Comparison of ENCODE assay signal across 18 cellular contexts in genomic region chr20:62308102-62308822, GRCh38. TPM values are rescaled to one million over a fixed set of nuclear protein-coding genes. Genes with fewer than 3 reads are reported as not detected.
DNase-seq lines count a peak whose midpoint lies in the region; ATAC-seq and FAIRE-seq lines count a peak whose summit lies in the region.
"Had no signal": no experiment of that assay in that cellular context is flagged by ENCODE, and none has a peak within 500 bp of the region (broad histone marks: within the 10 kb centered on the region; RNA-seq: fewer than 3 reads in every experiment).

No MANE protein-coding gene starts in this region.

- H3K27ac ChIP-seq in mesodermal cell (ENCODE audit: low read depth, low read length, severe bottlenecking), result peak overlapping the region; percentile 23
- H3K27ac ChIP-seq: GM23248, ovary had no signal

- H3K36me3 ChIP-seq in mesodermal cell (ENCODE audit: control insufficient read depth, insufficient read depth, low read length), result peaks cover 87% of the 10 kb centered on the region
- H3K36me3 ChIP-seq: ovary had no signal

- no peak overlapping the region for H3K4me3 ChIP-seq in mesodermal cell (ENCODE audit: extremely low read depth, insufficient read depth, low read length, poor library complexity, severe bottlenecking)
- H3K4me3 ChIP-seq: gastroesophageal sphincter, GM23248, ovary had no signal

- peak; percentile 60 for FAIRE-seq in HTR-8/SVneo (lab: Jason Lieb, UNC)
- FAIRE-seq: GM19239 had no signal

- no peak for ATAC-seq in GM19328 (IDR thresholded peaks at IDR 0.05; ENCODE audit: unreplicated experiment)
- no peak for ATAC-seq in HG03095 (IDR thresholded peaks at IDR 0.05; ENCODE audit: unreplicated experiment)
- ATAC-seq: activated T-cell treated with anti-CD3 and anti-CD28 coated beads, Interleukin-2, amount 50 U/mL, for 72 hours; gastroesophageal sphincter had no signal

- 96 to 98% methylated on average over 18 to 24 of the region's 29 CpGs for WGBS in mesodermal cell (ENCODE audit: insufficient coverage in 2 of 2), 2 experiments

- peaks cover 20% of the 10 kb centered on the region for H3K4me1 ChIP-seq in mesodermal cell (ENCODE audit: control insufficient read depth, insufficient read depth, low read length, poor library complexity, severe bottlenecking)

- no peaks in the 10 kb centered on the region for H3K9me3 ChIP-seq in mesodermal cell (ENCODE audit: control insufficient read depth, low read length)
- H3K9me3 ChIP-seq: gastroesophageal sphincter, ovary had no signal

- peak; percentile 51 for DNase-seq in Ammon's horn (ENCODE audit: low spot score)
- DNase-seq in HTR-8/SVneo (ENCODE audit: insufficient read length, low spot score), result no peak
- DNase-seq in cerebellar nuclear complex (lab: John Stamatoyannopoulos, UW), result peak; percentile 67 to 79
- DNase-seq in D341Med (ENCODE audit: low spot score), result no peak
- no peak for DNase-seq in HCEC 1CT
- DNase-seq: activated T-cell treated with anti-CD3 and anti-CD28 coated beads, Interleukin-2, amount 50 U/mL, for 72 hours; GM23248; NCI-H1417; NCI-H2171; ovary; stimulated activated CD4-positive, alpha-beta T cell treated with anti-CD3 and anti-CD28 coated beads, Interleukin-2, amount 100 ng/mL, for 24 hours; stimulated activated naive CD4-positive, alpha-beta T cell treated with Interleukin-2 at 50 U/mL for 16 hours; trophoblast cell had no signal

RNA-seq across cellular contexts. Expression of gene ADRM1, which starts 5.5 kb away (rescaled TPM):
- polyA plus RNA-seq in mesodermal cell (2013, experiment 1 of 2), result 113 TPM
- 91.3 TPM for polyA plus RNA-seq in mesodermal cell (2013, experiment 2 of 2)

RNA-seq across cellular contexts. Expression of gene LAMA5, which starts 58.9 kb away (rescaled TPM):
- polyA plus RNA-seq in mesodermal cell (2013, experiment 1 of 2), result 124 TPM
- 105 TPM for polyA plus RNA-seq in mesodermal cell (2013, experiment 2 of 2)

Comparison
In these comparisons a context has a peak if more than half of its experiments do, and no peak if none do; other contexts are left out.
1. DNase-seq: peak in Ammon's horn (single experiment) and cerebellar nuclear complex (2 of 2); none in HTR-8/SVneo (single experiment), D341Med (single experiment) and HCEC 1CT (single experiment).